9 cellular contexts compared by ENCODE assay signal in genomic region chr6:135002974-135003703, GRCh38. TPM values are rescaled to one million over a fixed set of nuclear protein-coding genes. Genes with fewer than 3 reads are reported as not detected.
DNase-seq lines count a peak whose midpoint lies in the region; ATAC-seq, FAIRE-seq and TF ChIP-seq lines count a peak whose summit lies in the region.
"Had no signal": no experiment of that assay in that cellular context is flagged by ENCODE, and none has a peak within 500 bp of the region (broad histone marks: within the 10 kb centered on the region; RNA-seq: fewer than 3 reads in every experiment).

No MANE protein-coding gene starts in this region.

- peak; percentile 97 for ATAC-seq in HG02870 (IDR thresholded peaks at IDR 0.05; ENCODE audit: unreplicated experiment)
- ATAC-seq in upper lobe of right lung: no peak

- intact Hi-C loops in upper lobe of right lung (cut with DNase I): no loop called here

- DNase-seq in GM12891 (ENCODE audit: insufficient read length, low spot score): no peak
- no peak for DNase-seq in GM19239 (ENCODE audit: insufficient read length, low spot score)
- peak; percentile 87 for DNase-seq in MM.1S
- no peak for DNase-seq in upper lobe of right lung
- DNase-seq in DMS114 treated with DMSO at 0.1 percent for 48 hours (lab: John Stamatoyannopoulos, UW; ENCODE audit: unreplicated experiment): no peak
- DNase-seq in kidney glomerular epithelial cell (lab: John Stamatoyannopoulos, UW): no peak
- no peak for DNase-seq in stimulated activated CD4-positive, alpha-beta T cell treated with anti-CD3 and anti-CD28 coated beads, Interleukin-2, amount 100 ng/mL, for 48 hours

- H3K4me1 ChIP-seq in MM.1S (ENCODE audit: low read length): peaks cover 67% of the 10 kb centered on the region
- H3K4me1 ChIP-seq in upper lobe of right lung: no peaks in the 10 kb centered on the region

- peak; percentile 97 for FAIRE-seq in GM12891 (lab: Jason Lieb, UNC)
- peak; percentile 95 for FAIRE-seq in GM19239 (lab: Jason Lieb, UNC)

- H2AFZ ChIP-seq in MM.1S (ENCODE audit: low read length): no peak overlapping the region

- H3K9ac ChIP-seq in MM.1S (ENCODE audit: low read length): peak overlapping the region; percentile 73

- H3K27me3 ChIP-seq in MM.1S (replicated peaks; ENCODE audit: insufficient read depth, low read length) (no peaks in the 10 kb centered on the region), upper lobe of right lung (no peaks in the 10 kb centered on the region)

- H3K9me3 ChIP-seq in MM.1S (replicated peaks; ENCODE audit: insufficient read depth, low read length) (no peaks in the 10 kb centered on the region), upper lobe of right lung (no peaks in the 10 kb centered on the region)
- H3K9me3 ChIP-seq: thoracic aorta had no signal

- no peak for TF ChIP-seq CTCF in MM.1S (IDR thresholded peaks at IDR 0.05; ENCODE audit: low read length)
- TF ChIP-seq CTCF in upper lobe of right lung (IDR thresholded peaks at IDR 0.05): no peak

- TF ChIP-seq POLR2A in GM12891 (IDR thresholded peaks at IDR 0.05; ENCODE audit: low read depth, low read length): no peak

- H3K27ac ChIP-seq in MM.1S (ENCODE audit: low read length): peak overlapping the region; percentile 95
- H3K27ac ChIP-seq in upper lobe of right lung: no peak overlapping the region
- H3K27ac ChIP-seq: thoracic aorta had no signal

- H3K79me2 ChIP-seq in MM.1S (ENCODE audit: low read length): peaks cover 61% of the 10 kb centered on the region

- H3K36me3 ChIP-seq in MM.1S (replicated peaks; ENCODE audit: insufficient read depth, low read length) (peaks cover 12% of the 10 kb centered on the region; the same call in 1 of the 2 replicates), upper lobe of right lung (no peaks in the 10 kb centered on the region)
- H3K36me3 ChIP-seq: thoracic aorta had no signal

- H3K4me2 ChIP-seq in MM.1S (ENCODE audit: low read depth, low read length): peak overlapping the region; percentile 95

- H4K20me1 ChIP-seq in MM.1S (ENCODE audit: insufficient read depth, low read length): no peaks in the 10 kb centered on the region

- no peaks in the 10 kb centered on the region for H3K9me2 ChIP-seq in MM.1S (replicated peaks; ENCODE audit: insufficient read depth, low read length)

- H3K4me3 ChIP-seq in MM.1S (ENCODE audit: low read length): peak overlapping the region; percentile 28; the same call in 1 of the 2 replicates
- no peak overlapping the region for H3K4me3 ChIP-seq in upper lobe of right lung
- H3K4me3 ChIP-seq: thoracic aorta had no signal

- peaks cover 41% of the 10 kb centered on the region for H3F3A ChIP-seq in MM.1S (ENCODE audit: insufficient read depth, low read length)

TF ChIP-seq in GM12891, 5 proteins besides CTCF, POLR2A, EP300 and RAD21:
- TF ChIP-seq SPI1 (IDR thresholded peaks at IDR 0.05; ENCODE audit: low read depth, low read length) (peak; percentile 26; the same call in 1 of the 2 replicates), POU2F2 (IDR thresholded peaks at IDR 0.05; ENCODE audit: low read depth, low read length) (no peak)

RNA-seq across cellular contexts. Expression of gene HBS1L, which starts 51.5 kb away (rescaled TPM):
- polyA plus RNA-seq in GM12891 (2012; ENCODE audit: low read depth, missing spikeins): 50.4 TPM
- 48.2 TPM for total RNA-seq in upper lobe of right lung

RNA-seq across cellular contexts. Expression of gene ALDH8A1, which starts 53.2 kb away (rescaled TPM):
- polyA plus RNA-seq in GM12891 (2012; ENCODE audit: low read depth, missing spikeins): 0.10 TPM
- total RNA-seq in upper lobe of right lung: 1.2 TPM
